Comparison of ENCODE assay signal across 23 cellular contexts in the genomic region with DNA sequence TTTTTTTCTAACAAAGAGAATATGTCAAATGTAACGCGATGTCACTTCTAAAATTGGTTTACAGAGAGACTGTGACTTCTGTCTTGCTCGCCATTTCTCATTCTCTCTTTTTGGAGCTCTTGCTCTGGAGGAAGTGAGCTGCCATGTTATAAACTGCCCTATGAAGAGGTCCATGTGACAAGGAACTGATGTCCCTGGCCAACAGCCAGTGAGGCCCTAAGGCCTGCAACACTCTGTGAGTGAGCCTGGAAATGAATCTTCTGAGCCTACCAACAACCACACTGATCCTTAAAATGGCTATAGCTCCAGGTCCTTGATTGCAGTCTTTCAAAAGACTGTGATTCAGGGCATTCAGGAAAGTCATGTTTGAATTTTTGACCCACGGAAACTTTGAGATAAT.
"Had no signal": no experiment of that assay in that cellular context is flagged by ENCODE, and none has a peak within 500 bp of the region (broad histone marks: within the 10 kb centered on the region; RNA-seq: fewer than 3 reads in every experiment).

No MANE protein-coding gene starts in this region.

- H3K4me1 ChIP-seq: breast epithelium, colonic mucosa, left lung had no signal

- H3K27me3 Mint-ChIP-seq: activated B cell treated with CpG ODN at 0.5 μM for 24 hours; activated CD4-positive, alpha-beta T cell treated with anti-CD3 and anti-CD28 coated beads for 36 hours; activated naive CD8-positive, alpha-beta T cell treated with anti-CD3 and anti-CD28 coated beads for 36 hours; central memory CD8-positive, alpha-beta T cell; T-cell had no signal

- H3K27ac Mint-ChIP-seq: activated B cell treated with CpG ODN at 0.5 μM for 24 hours; activated CD4-positive, alpha-beta T cell treated with anti-CD3 and anti-CD28 coated beads for 36 hours; activated naive CD8-positive, alpha-beta T cell treated with anti-CD3 and anti-CD28 coated beads for 36 hours; natural killer cell; T-cell had no signal

- H3K4me1 Mint-ChIP-seq: activated B cell treated with CpG ODN at 0.5 μM for 24 hours; activated naive CD8-positive, alpha-beta T cell treated with anti-CD3 and anti-CD28 coated beads for 36 hours; central memory CD8-positive, alpha-beta T cell; endodermal cell; natural killer cell had no signal

- H3K27me3 ChIP-seq: breast epithelium, colonic mucosa, heart right ventricle, left lung, spleen, thyroid gland had no signal

- H3K9me3 ChIP-seq: breast epithelium, colonic mucosa, heart right ventricle, left lung, spleen, thyroid gland had no signal

- H3K4me3 Mint-ChIP-seq: activated B cell treated with CpG ODN at 0.5 μM for 24 hours; activated CD4-positive, alpha-beta T cell treated with anti-CD3 and anti-CD28 coated beads for 36 hours; activated naive CD8-positive, alpha-beta T cell treated with anti-CD3 and anti-CD28 coated beads for 36 hours; activated T-cell treated with anti-CD3 and anti-CD28 coated beads, Interleukin-2, amount 50 U/mL, for 4 hours; central memory CD8-positive, alpha-beta T cell; endodermal cell; natural killer cell; T-cell had no signal

- H3K36me3 ChIP-seq: breast epithelium, colonic mucosa, thyroid gland had no signal

- H3K27ac ChIP-seq: breast epithelium, colonic mucosa, heart right ventricle, left lung, spleen, thyroid gland had no signal

- DNase-seq: activated B cell treated with CpG ODN at 0.5 μM for 24 hours; activated CD4-positive, alpha-beta T cell treated with anti-CD3 and anti-CD28 coated beads for 36 hours; activated CD4-positive, alpha-beta T cell treated with anti-CD3 and anti-CD28 coated beads, Interleukin-2, amount 50 U/mL, for 4 hours; activated CD8-positive, alpha-beta memory T cell treated with anti-CD3 and anti-CD28 coated beads for 24 hours; activated CD8-positive, alpha-beta memory T cell treated with anti-CD3 and anti-CD28 coated beads, Interleukin-2, amount 50 U/mL, for 4 hours; activated naive CD4-positive, alpha-beta T cell treated with Interleukin-2 at 50 U/mL for 16 hours; activated naive CD8-positive, alpha-beta T cell treated with anti-CD3 and anti-CD28 coated beads for 36 hours; activated T-cell treated with anti-CD3 and anti-CD28 coated beads, Interleukin-2, amount 50 U/mL, for 4 hours; colonic mucosa; endodermal cell; heart right ventricle; kidney; left lung; mammary epithelial cell; midbrain; natural killer cell; spleen; stimulated activated CD4-positive, alpha-beta T cell treated with anti-CD3 and anti-CD28 coated beads, Interleukin-4, amount 100 ng/mL, for 1 hour; stimulated activated naive CD8-positive, alpha-beta T cell treated with anti-CD3 and anti-CD28 coated beads, Interleukin-15, Interleukin-2, amounts not matched to agents 100 U/mL and 50 U/mL, for 24 hours; T-cell had no signal

- ATAC-seq: activated CD4-positive, alpha-beta T cell treated with anti-CD3 and anti-CD28 coated beads for 36 hours; activated T-cell treated with anti-CD3 and anti-CD28 coated beads, Interleukin-2, amount 50 U/mL, for 4 hours; left lung; natural killer cell; stimulated activated naive CD8-positive, alpha-beta T cell treated with anti-CD3 and anti-CD28 coated beads, Interleukin-15, Interleukin-2, amounts not matched to agents 100 U/mL and 50 U/mL, for 24 hours; T-cell had no signal

- H3K9me3 Mint-ChIP-seq: activated B cell treated with CpG ODN at 0.5 μM for 24 hours; activated naive CD8-positive, alpha-beta T cell treated with anti-CD3 and anti-CD28 coated beads for 36 hours; activated T-cell treated with anti-CD3 and anti-CD28 coated beads, Interleukin-2, amount 50 U/mL, for 4 hours; central memory CD8-positive, alpha-beta T cell; endodermal cell; natural killer cell; T-cell had no signal

- H3K4me3 ChIP-seq: breast epithelium, colonic mucosa, heart right ventricle, left lung, spleen, thyroid gland had no signal
